ENCODE assay signal across 9 cellular contexts in the genomic region with DNA sequence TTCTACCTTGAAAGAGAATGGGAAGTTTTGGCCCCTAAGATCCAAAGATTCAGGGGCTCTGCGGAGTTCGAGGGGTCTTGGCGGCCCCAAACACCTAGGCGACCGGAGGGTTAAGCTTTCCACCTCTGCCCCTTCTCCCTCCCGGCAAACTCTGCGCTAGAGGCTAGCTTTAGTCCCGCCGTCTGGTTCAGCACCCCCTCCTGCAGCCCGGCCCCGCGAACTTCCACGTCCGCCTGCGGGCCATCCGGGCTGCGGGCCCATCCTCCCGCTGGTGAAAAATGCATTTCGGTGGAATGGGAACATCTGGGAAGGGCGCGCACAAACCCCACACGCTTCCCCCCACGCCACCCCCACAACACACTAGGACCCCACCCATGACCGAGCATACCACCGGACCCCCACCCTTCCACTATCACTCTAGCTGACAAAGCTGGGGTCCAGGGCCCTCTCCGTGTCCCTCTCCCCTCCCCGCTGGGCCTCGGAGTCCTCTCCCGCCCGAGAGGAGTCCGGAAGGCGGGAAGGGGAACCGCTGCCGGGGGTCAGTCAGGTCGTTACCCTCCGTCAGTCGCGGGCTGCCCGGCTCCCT. TPM values are rescaled to one million over a fixed set of nuclear protein-coding genes. Genes with fewer than 3 reads are reported as not detected.
A peak's percentile ranks its signal among the peaks of the same experiment; 100 is the strongest.
DNase-seq lines count a peak whose midpoint lies in the region; ATAC-seq lines count a peak whose summit lies in the region.
"Had no signal": no experiment of that assay in that cellular context is flagged by ENCODE, and none has a peak within 500 bp of the region (broad histone marks: within the 10 kb centered on the region; RNA-seq: fewer than 3 reads in every experiment).

No MANE protein-coding gene starts in this region.

- intact Hi-C loops in Right ventricle myocardium inferior (cut with DNase I): no loop called here
- intact Hi-C loops in cardiac septum (cut with DNase I): loop anchor here (10.0 kb wide), 2 partner anchors 330 to 700 kb away; partner anchors contain the start of gene MFSD1

- H3K4me3 Mint-ChIP-seq in T-helper 17 cell: peak overlapping the region; percentile 92

- H3K9me3 ChIP-seq in T-helper 17 cell (ENCODE audit: control insufficient read depth, low read length, poor library complexity, severe bottlenecking): peaks cover 11% of the 10 kb centered on the region

- H3K27ac Mint-ChIP-seq in T-helper 17 cell: peak overlapping the region; percentile 74

- peak overlapping the region in 18 of 21 experiments; percentile 6 to 85 (median 74) for H3K27ac ChIP-seq in skin epidermis

- peak; percentile 44 for DNase-seq in Right ventricle myocardium inferior (ENCODE audit: missing footprints)
- DNase-seq in cardiac septum (ENCODE audit: low spot score): no peak
- DNase-seq in T-helper 17 cell: no peak
- DNase-seq in glomerular visceral epithelial cell (ENCODE audit: extremely low spot score): peak; percentile 51
- no peak for DNase-seq in NCI-H1436 (lab: John Stamatoyannopoulos, UW)

- ATAC-seq in Right ventricle myocardium inferior: peak; percentile 29
- ATAC-seq in T-helper 17 cell: no peak
- ATAC-seq in GM18909 (IDR thresholded peaks at IDR 0.05; ENCODE audit: poor library complexity, unreplicated experiment): no peak
- ATAC-seq in GM18907 (IDR thresholded peaks at IDR 0.05; ENCODE audit: unreplicated experiment): no peak

- H3K27me3 Mint-ChIP-seq in T-helper 17 cell: peaks cover 81% of the 10 kb centered on the region

- peaks cover 10% of the 10 kb centered on the region for H3K36me3 Mint-ChIP-seq in T-helper 17 cell (ENCODE audit: low read depth)

- H3K4me1 Mint-ChIP-seq in T-helper 17 cell: peaks cover 31% of the 10 kb centered on the region

- H3K4me3 ChIP-seq in skin epidermis: peak overlapping the region; percentile 29 to 58 (median 44)

RNA-seq across cellular contexts. Expression of gene SHOX2, which starts 1.0 kb away (rescaled TPM):
- 0.41 TPM for total RNA-seq in Right ventricle myocardium inferior
- total RNA-seq in cardiac septum: 0.94 TPM
- total RNA-seq in T-helper 17 cell: not detected
- total RNA-seq: glomerular endothelial cell had no signal

RNA-seq across cellular contexts. Expression of gene RSRC1, which starts 4.7 kb away (rescaled TPM):
- total RNA-seq in Right ventricle myocardium inferior (22.9 TPM), cardiac septum (21.4 TPM), T-helper 17 cell (10 to 100 TPM; 30.8 to 31.6 TPM)

Comparison
In these comparisons a context has a peak if more than half of its experiments do, and no peak if none do; other contexts are left out.
1. DNase-seq: peak in Right ventricle myocardium inferior (single experiment) and glomerular visceral epithelial cell (single experiment); none in cardiac septum (single experiment), T-helper 17 cell (0 of 3) and NCI-H1436 (single experiment).